Comparison of ENCODE assay signal across 12 cellular contexts in the genomic region with DNA sequence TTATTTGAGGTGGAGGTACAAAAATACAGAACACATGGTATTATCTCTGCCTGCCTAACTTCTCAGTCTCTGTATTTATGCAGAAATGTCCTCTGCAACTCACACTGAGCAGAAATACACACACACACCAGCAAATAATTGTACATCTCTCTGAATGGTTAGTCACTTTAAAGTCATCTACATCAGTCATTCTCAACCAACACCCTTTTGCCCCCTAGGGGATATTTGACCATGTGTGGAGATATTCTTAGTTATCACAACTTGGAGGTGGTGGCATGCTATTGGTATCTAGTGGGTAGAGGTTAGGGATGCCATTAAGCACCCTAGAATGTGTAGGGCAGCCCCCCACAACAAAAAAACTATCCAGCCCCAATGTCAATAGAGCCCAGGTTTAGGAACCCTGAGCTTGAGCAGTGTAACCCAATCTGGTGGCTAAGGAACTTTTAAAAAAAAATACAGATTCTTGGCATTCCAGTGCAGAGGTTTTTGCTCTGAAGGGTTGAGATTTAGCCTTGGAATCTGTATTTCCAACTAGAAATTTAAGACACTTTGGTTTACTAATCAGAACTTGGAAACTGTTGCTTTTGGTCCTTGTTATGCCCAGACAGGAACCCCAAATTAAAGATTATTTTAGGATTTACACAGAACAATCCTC.
"Had no signal": no experiment of that assay in that cellular context is flagged by ENCODE, and none has a peak within 500 bp of the region (broad histone marks: within the 10 kb centered on the region; RNA-seq: fewer than 3 reads in every experiment).

No MANE protein-coding gene starts in this region.

- H3K27ac ChIP-seq: thyroid gland, upper lobe of right lung had no signal

- ATAC-seq: naive thymus-derived CD4-positive, alpha-beta T cell; upper lobe of right lung had no signal

- H3K4me3 ChIP-seq: thyroid gland, upper lobe of right lung had no signal

- H3K27me3 ChIP-seq: thyroid gland had no signal

- H3K36me3 ChIP-seq: thyroid gland, upper lobe of right lung had no signal

- DNase-seq: activated CD4-positive, alpha-beta T cell treated with anti-CD3 and anti-CD28 coated beads for 1 hour; activated CD4-positive, alpha-beta T cell treated with anti-CD3 and anti-CD28 coated beads, Interleukin-2, amount 50 U/mL, for 1 hour; activated gamma-delta T cell treated with Interleukin-2 at 50 U/mL for 16 hours; activated T-cell treated with anti-CD3 and anti-CD28 coated beads, Interleukin-2, amount 50 U/mL, for 1 hour; aorta; foreskin melanocyte; hypothalamus; naive thymus-derived CD4-positive, alpha-beta T cell; stimulated activated CD4-positive, alpha-beta T cell treated with anti-CD3 and anti-CD28 coated beads, Interleukin-4, amount 100 ng/mL, for 24 hours; stimulated activated naive CD4-positive, alpha-beta T cell treated with Interleukin-2 at 50 U/mL for 16 hours; thyroid gland; upper lobe of right lung had no signal

- H3K9me3 ChIP-seq: thyroid gland, upper lobe of right lung had no signal

- H3K4me1 ChIP-seq: thyroid gland, upper lobe of right lung had no signal
